Comparison of ENCODE assay signal across 28 cellular contexts in the genomic region with DNA sequence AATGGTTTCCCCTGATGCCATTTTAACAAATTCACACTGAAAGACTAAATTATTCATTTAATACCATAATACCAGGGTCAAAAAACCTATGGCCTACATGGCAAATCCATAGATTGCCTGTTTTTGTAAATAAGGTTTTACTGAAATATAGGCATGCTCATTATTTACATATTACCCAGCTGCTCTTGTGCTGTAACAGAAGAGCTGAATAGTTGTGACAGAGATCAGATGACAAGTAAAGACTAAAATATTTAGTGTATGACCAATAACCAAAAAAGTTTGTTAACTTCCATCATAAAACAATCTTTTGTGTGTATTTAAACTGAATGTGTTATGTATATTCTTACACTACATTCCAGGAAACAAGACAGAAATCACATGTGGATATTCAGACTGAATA.
A peak's percentile ranks its signal among the peaks of the same experiment; 100 is the strongest.
DNase-seq lines count a peak whose midpoint lies in the region; TF ChIP-seq lines count a peak whose summit lies in the region.
"Had no signal": no experiment of that assay in that cellular context is flagged by ENCODE, and none has a peak within 500 bp of the region (broad histone marks: within the 10 kb centered on the region; RNA-seq: fewer than 3 reads in every experiment).

No MANE protein-coding gene starts in this region.

- no peaks in the 10 kb centered on the region for H3K4me1 ChIP-seq in breast epithelium
- peaks cover 34% of the 10 kb centered on the region for H3K4me1 ChIP-seq in adipocyte (ENCODE audit: control insufficient read depth, insufficient read depth, low read length)
- H3K4me1 ChIP-seq: stomach, transverse colon had no signal

- TF ChIP-seq CTCF in MCF 10A (IDR thresholded peaks at IDR 0.05; ENCODE audit: unreplicated experiment) (no peak), breast epithelium (IDR thresholded peaks at IDR 0.05) (no peak), fibroblast of the aortic adventitia (IDR thresholded peaks at IDR 0.05; ENCODE audit: insufficient read depth, low read length) (no peak), CD14-positive monocyte (IDR thresholded peaks at IDR 0.05) (no peak)

- H3K36me3 ChIP-seq in breast epithelium (no peaks in the 10 kb centered on the region), adipocyte (ENCODE audit: control insufficient read depth, insufficient read depth, low read length, severe bottlenecking) (peaks cover 21% of the 10 kb centered on the region)
- H3K36me3 ChIP-seq: HAP-1 had no signal

- H3K4me3 ChIP-seq in breast epithelium (no peak overlapping the region), adipocyte (ENCODE audit: low read length) (peak overlapping the region; percentile 54), fibroblast of the aortic adventitia (ENCODE audit: low read depth, low read length) (no peak overlapping the region)
- H3K4me3 ChIP-seq: dorsolateral prefrontal cortex, HAP-1, stomach, transverse colon had no signal

- peak overlapping the region; percentile 23 for H3K9ac ChIP-seq in adipocyte (ENCODE audit: low read length)
- H3K9ac ChIP-seq: SK-N-SH had no signal

- no peaks in the 10 kb centered on the region for H3K27me3 ChIP-seq in breast epithelium
- H3K27me3 ChIP-seq in adipocyte (replicated peaks; ENCODE audit: control insufficient read depth, insufficient read depth, low read length), result no peaks in the 10 kb centered on the region
- H3K27me3 ChIP-seq: dorsolateral prefrontal cortex, stomach, transverse colon had no signal

- CTCF ChIA-PET in MCF 10A (lab: Yijun Ruan, JAX), result no interaction called here

- DNase-seq in MCF 10A (ENCODE audit: unreplicated experiment), result no peak
- no peak for DNase-seq in breast epithelium (ENCODE audit: low spot score in 2 of 2)
- peak; percentile 58 for DNase-seq in adipocyte (ENCODE audit: low read depth)
- DNase-seq in fibroblast of the aortic adventitia (ENCODE audit: low read depth), result peak; percentile 13
- no peak for DNase-seq in H4 (ENCODE audit: low spot score)
- DNase-seq in CD14-positive monocyte (ENCODE audit: low spot score), result no peak
- DNase-seq in NCI-H526 treated with DMSO at 0.1 percent for 48 hours (lab: John Stamatoyannopoulos, UW), result no peak
- DNase-seq in activated naive CD4-positive, alpha-beta T cell (lab: John Stamatoyannopoulos, UW), result no peak
- DNase-seq: activated CD4-positive, alpha-beta memory T cell treated with anti-CD3 and anti-CD28 coated beads for 36 hours; activated naive CD4-positive, alpha-beta T cell treated with anti-CD3 and anti-CD28 coated beads for 36 hours; activated T-cell treated with anti-CD3 and anti-CD28 coated beads for 4 hours; anterior cingulate cortex; C1 segment of cervical spinal cord; caudate nucleus; DMS 273 treated with DMSO at 0.1 percent for 48 hours; dorsolateral prefrontal cortex; KG1; mesendoderm; naive thymus-derived CD4-positive, alpha-beta T cell; NCI-H1694; NCI-H69; retina; SK-N-SH; stimulated activated CD4-positive, alpha-beta T cell treated with anti-CD3 and anti-CD28 coated beads, Interleukin-4, amount 100 ng/mL, for 4 hours; stomach; transverse colon had no signal

- H3K27me3 Mint-ChIP-seq in MCF 10A (ENCODE audit: insufficient read depth, unreplicated experiment) (no peaks in the 10 kb centered on the region), CD14-positive monocyte (ENCODE audit: low read depth in 3 of 3) (no peaks in the 10 kb centered on the region)
- H3K27me3 Mint-ChIP-seq: activated CD4-positive, alpha-beta memory T cell treated with anti-CD3 and anti-CD28 coated beads for 36 hours; naive thymus-derived CD4-positive, alpha-beta T cell had no signal

- H3K36me3 Mint-ChIP-seq in MCF 10A (ENCODE audit: insufficient read depth, unreplicated experiment) (peaks cover 38% of the 10 kb centered on the region), CD14-positive monocyte (peaks cover 34 to 57% of the 10 kb centered on the region in 2 donors)

- H3K4me3 Mint-ChIP-seq in MCF 10A (ENCODE audit: unreplicated experiment) (peak overlapping the region; percentile 69), CD14-positive monocyte (no peak overlapping the region)
- H3K4me3 Mint-ChIP-seq: activated CD4-positive, alpha-beta memory T cell treated with anti-CD3 and anti-CD28 coated beads for 36 hours; activated naive CD4-positive, alpha-beta T cell treated with anti-CD3 and anti-CD28 coated beads for 36 hours; naive thymus-derived CD4-positive, alpha-beta T cell had no signal

- no peak for TF ChIP-seq POLR2A in breast epithelium (IDR thresholded peaks at IDR 0.05)

- no peaks in the 10 kb centered on the region for H3K9me3 Mint-ChIP-seq in MCF 10A (ENCODE audit: unreplicated experiment)
- no peaks in the 10 kb centered on the region for H3K9me3 Mint-ChIP-seq in CD14-positive monocyte
- H3K9me3 Mint-ChIP-seq: activated CD4-positive, alpha-beta memory T cell treated with anti-CD3 and anti-CD28 coated beads for 36 hours; activated naive CD4-positive, alpha-beta T cell treated with anti-CD3 and anti-CD28 coated beads for 36 hours; naive thymus-derived CD4-positive, alpha-beta T cell had no signal

- H3K27ac Mint-ChIP-seq in MCF 10A (ENCODE audit: low read depth, unreplicated experiment) (peak overlapping the region; percentile 96), CD14-positive monocyte (no peak overlapping the region)
- H3K27ac Mint-ChIP-seq: activated CD4-positive, alpha-beta memory T cell treated with anti-CD3 and anti-CD28 coated beads for 36 hours; activated naive CD4-positive, alpha-beta T cell treated with anti-CD3 and anti-CD28 coated beads for 36 hours had no signal

- H3K9me3 ChIP-seq in breast epithelium (no peaks in the 10 kb centered on the region), adipocyte (ENCODE audit: control insufficient read depth, low read length) (no peaks in the 10 kb centered on the region)
- H3K9me3 ChIP-seq: HAP-1, SK-N-SH, stomach, transverse colon had no signal

- H3K27ac ChIP-seq in breast epithelium, result no peak overlapping the region
- H3K27ac ChIP-seq: RWPE1, stomach, transverse colon had no signal

- H3K4me1 Mint-ChIP-seq in MCF 10A (ENCODE audit: insufficient read depth, unreplicated experiment) (peaks cover 17% of the 10 kb centered on the region), CD14-positive monocyte (no peaks in the 10 kb centered on the region)

- intact Hi-C loops in MCF 10A (cut with micrococcal nuclease), result loop anchor here (2.0 to 10.0 kb wide), 2 partner anchors 65 to 93 kb away; no protein-coding TSS in a partner anchor
- intact Hi-C loops in breast epithelium (cut with DNase I; ENCODE audit: low total_unique reads), result no loop called here
- intact Hi-C loops in CD14-positive monocyte (cut with micrococcal nuclease), result no loop called here

- POLR2A ChIA-PET in MCF 10A (lab: Yijun Ruan, JAX), result interaction anchor here (0.7 to 3.5 kb wide), 12 partner anchors 15 to 773 kb away, joined by 3 to 66 read pairs (median 6); a partner anchor contains a TSS

- no TSS peak for BruUV-seq in MCF 10A (replicated peaks; lab: Mats Ljungman, UMichigan)

Comparison
In these comparisons a context has a peak if more than half of its experiments do, and no peak if none do; other contexts are left out.
1. DNase-seq: peak in adipocyte (single experiment) and fibroblast of the aortic adventitia (single experiment); none in MCF 10A (single experiment), breast epithelium (0 of 2), H4 (single experiment), CD14-positive monocyte (single experiment), NCI-H526 treated with DMSO at 0.1 percent for 48 hours (single experiment) and activated naive CD4-positive, alpha-beta T cell (0 of 4).